Comparison of ENCODE assay signal across 14 cellular contexts in the genomic region with DNA sequence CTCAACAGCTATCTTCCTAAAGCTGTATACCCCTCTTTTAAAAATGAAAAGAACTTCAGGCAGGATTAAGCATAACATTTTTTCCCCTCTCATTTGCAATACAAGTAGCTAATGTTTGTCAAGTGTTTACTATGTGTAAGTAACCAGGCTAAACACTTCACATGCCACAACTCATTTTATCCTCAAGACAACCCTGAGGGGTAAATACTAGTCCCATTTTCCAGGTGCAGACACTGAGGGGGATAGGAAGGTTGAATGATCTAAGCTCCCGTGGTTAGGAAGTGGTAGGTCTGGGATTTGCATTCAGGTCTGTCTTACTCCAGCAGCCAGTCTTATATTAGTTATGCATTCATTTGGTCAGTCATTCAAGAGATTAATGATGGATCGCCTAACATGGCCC.
DNase-seq lines count a peak whose midpoint lies in the region; ATAC-seq, FAIRE-seq and TF ChIP-seq lines count a peak whose summit lies in the region.
"Had no signal": no experiment of that assay in that cellular context is flagged by ENCODE, and none has a peak within 500 bp of the region (broad histone marks: within the 10 kb centered on the region; RNA-seq: fewer than 3 reads in every experiment).

No MANE protein-coding gene starts in this region.

- H3K4me2 ChIP-seq in IMR-90 (ENCODE audit: low read depth, low read length) (no peak overlapping the region), astrocyte (ENCODE audit: low read length) (no peak overlapping the region), mesenchymal stem cell (ENCODE audit: low read length, poor library complexity, severe bottlenecking) (no peak overlapping the region)
- H3K4me2 ChIP-seq: BLaER1 treated with 17β-estradiol and CSF1 and Interleukin-3, amounts not matched to agents 10 nM and 100 nM had no signal

- H2BK20ac ChIP-seq in IMR-90 (ENCODE audit: low read depth, low read length): no peak overlapping the region

- H3K27me3 Mint-ChIP-seq in astrocyte (ENCODE audit: low read depth, unreplicated experiment): no peaks in the 10 kb centered on the region
- H3K27me3 Mint-ChIP-seq: CD4-positive, CD25-positive, alpha-beta regulatory T cell had no signal

- H3K27me3 ChIP-seq in IMR-90 (ENCODE audit: control insufficient read depth, insufficient read depth, low read length): no peaks in the 10 kb centered on the region
- H3K27me3 ChIP-seq in astrocyte (ENCODE audit: insufficient read depth, low read length): no peaks in the 10 kb centered on the region
- no peaks in the 10 kb centered on the region for H3K27me3 ChIP-seq in mesenchymal stem cell (ENCODE audit: control insufficient read depth in 1 of 2, insufficient read depth in 1 of 2, low read length in 2 of 2)
- H3K27me3 ChIP-seq in Peyer's patch: no peaks in the 10 kb centered on the region
- H3K27me3 ChIP-seq: BLaER1 treated with 17β-estradiol and CSF1 and Interleukin-3, amounts not matched to agents 10 nM and 100 nM had no signal

- peaks cover 22% of the 10 kb centered on the region for H3K4me1 ChIP-seq in IMR-90 (ENCODE audit: control insufficient read depth, insufficient read depth, low read length)
- peaks cover 26% of the 10 kb centered on the region for H3K4me1 ChIP-seq in astrocyte (ENCODE audit: insufficient read depth, low read length)
- peaks cover 3% of the 10 kb centered on the region for H3K4me1 ChIP-seq in mesenchymal stem cell (ENCODE audit: control insufficient read depth, insufficient read depth, low read depth, low read length)
- H3K4me1 ChIP-seq in Peyer's patch: peaks cover 0 to 28% (median 3%) of the 10 kb centered on the region in 4 donors

- 0 out of 2 replicates have a peak overlapping the region, but pooled peaks have one; percentile 9 for H3K4ac ChIP-seq in IMR-90 (ENCODE audit: low read depth, low read length)
- no peak overlapping the region for H3K4ac ChIP-seq in mesenchymal stem cell (ENCODE audit: low read depth in 1 of 2, low read length in 2 of 2)

- DNase-seq in IMR-90: no peak
- DNase-seq in astrocyte (ENCODE audit: low read depth): no peak
- no peak for DNase-seq in mesenchymal stem cell
- DNase-seq in GM20000 (ENCODE audit: low spot score): no peak
- no peak for DNase-seq in RKO (ENCODE audit: low spot score)
- DNase-seq in Peyer's patch: no peak
- DNase-seq: ACHN; Calu3; CD4-positive, CD25-positive, alpha-beta regulatory T cell; DMS 273 treated with DMSO at 0.1 percent for 48 hours; GOT3; H9 had no signal

- H2BK120ac ChIP-seq in IMR-90 (ENCODE audit: low read depth, low read length): no peak overlapping the region
- no peak overlapping the region for H2BK120ac ChIP-seq in mesenchymal stem cell (ENCODE audit: low read depth, low read length)

- intact Hi-C loops in IMR-90 (cut with micrococcal nuclease): no loop called here

- dilution Hi-C loops in IMR-90 (cut with HindIII; ENCODE audit: low sequenced_read_pairs, unreplicated experiment): no loop called here

- H3K79me1 ChIP-seq in IMR-90 (ENCODE audit: low read depth in 1 of 2, low read length in 2 of 2): peaks cover 33 to 68% of the 10 kb centered on the region in 2 experiments
- H3K79me1 ChIP-seq in mesenchymal stem cell (replicated peaks; ENCODE audit: low read length, poor library complexity, severe bottlenecking): peaks cover 19% of the 10 kb centered on the region

- H4K5ac ChIP-seq in IMR-90 (ENCODE audit: low read depth, low read length): no peak overlapping the region

- no peak overlapping the region; the same call in 1 of the 2 replicates for H4K91ac ChIP-seq in IMR-90 (ENCODE audit: insufficient read depth, low read depth, low read length)
- H4K91ac ChIP-seq in mesenchymal stem cell (ENCODE audit: low read length): no peak overlapping the region

- no TSS peak for BruUV-seq in IMR-90 (replicated peaks; lab: Mats Ljungman, UMichigan)

- H3K56ac ChIP-seq in IMR-90 (ENCODE audit: extremely low read depth, insufficient read depth, low read length): no peak overlapping the region; the same call in 1 of the 2 replicates

- H3K36me3 Mint-ChIP-seq in astrocyte (ENCODE audit: low read depth, unreplicated experiment): peaks cover 7% of the 10 kb centered on the region

- peaks cover 56% of the 10 kb centered on the region for H3K4me1 Mint-ChIP-seq in astrocyte (ENCODE audit: low read depth, unreplicated experiment)

- H3K4me3 ChIP-seq in IMR-90 (ENCODE audit: insufficient read depth, low read depth, low read length): no peak overlapping the region
- no peak overlapping the region for H3K4me3 ChIP-seq in astrocyte (ENCODE audit: insufficient read depth, low read depth, low read length)
- H3K4me3 ChIP-seq in mesenchymal stem cell (ENCODE audit: insufficient read depth in 1 of 2, low read depth in 1 of 2, low read length in 2 of 2): no peak overlapping the region
- no peak overlapping the region for H3K4me3 ChIP-seq in Peyer's patch
- H3K4me3 ChIP-seq: BLaER1 treated with 17β-estradiol and CSF1 and Interleukin-3, amounts not matched to agents 10 nM and 100 nM had no signal

- no peaks in the 10 kb centered on the region for H3K9me3 Mint-ChIP-seq in astrocyte (ENCODE audit: unreplicated experiment)
- H3K9me3 Mint-ChIP-seq: CD4-positive, CD25-positive, alpha-beta regulatory T cell; H9 had no signal

- H4K20me1 ChIP-seq in IMR-90 (ENCODE audit: insufficient read depth, low read length) (peaks cover 5% of the 10 kb centered on the region; the same call in 1 of the 2 replicates), astrocyte (ENCODE audit: insufficient read depth, low read length) (no peaks in the 10 kb centered on the region)

- H3K14ac ChIP-seq in IMR-90 (replicated peaks; ENCODE audit: low read depth, low read length) (peak overlapping the region; percentile 64; the same call in 1 of the 2 replicates), mesenchymal stem cell (ENCODE audit: low read length in 2 of 2) (no peak overlapping the region)

- no peak overlapping the region for H3K4me3 Mint-ChIP-seq in astrocyte (ENCODE audit: unreplicated experiment)
- H3K4me3 Mint-ChIP-seq: CD4-positive, CD25-positive, alpha-beta regulatory T cell; H9 had no signal

- H3K36me3 ChIP-seq in IMR-90 (ENCODE audit: control insufficient read depth, insufficient read depth, low read length) (no peaks in the 10 kb centered on the region), astrocyte (ENCODE audit: insufficient read depth, low read length) (no peaks in the 10 kb centered on the region), mesenchymal stem cell (ENCODE audit: control insufficient read depth in 1 of 2, insufficient read depth in 2 of 2, low read depth in 1 of 2, low read length in 2 of 2) (no peaks in the 10 kb centered on the region), Peyer's patch (no peaks in the 10 kb centered on the region)

- FAIRE-seq in astrocyte (lab: Jason Lieb, UNC): no peak

- POLR2A ChIA-PET in IMR-90 (lab: Charles Lee; ENCODE audit: unreplicated experiment): no interaction called here

- H3K9ac ChIP-seq in IMR-90 (ENCODE audit: low read depth, low read length) (no peak overlapping the region), astrocyte (ENCODE audit: low read length) (no peak overlapping the region), mesenchymal stem cell (ENCODE audit: low read length) (no peak overlapping the region)
- H3K9ac ChIP-seq: BLaER1 treated with 17β-estradiol and CSF1 and Interleukin-3, amounts not matched to agents 10 nM and 100 nM had no signal

- H2BK5ac ChIP-seq in IMR-90 (ENCODE audit: low read depth, low read length, poor library complexity, severe bottlenecking): peak overlapping the region; percentile 14
- no peak overlapping the region for H2BK5ac ChIP-seq in mesenchymal stem cell (ENCODE audit: low read depth, low read length, poor library complexity, severe bottlenecking)

- H3K18ac ChIP-seq in IMR-90 (ENCODE audit: low read depth, low read length) (0 out of 2 replicates have a peak overlapping the region, but pooled peaks have one; percentile 37), mesenchymal stem cell (ENCODE audit: low read depth in 1 of 2, low read length in 2 of 2) (no peak overlapping the region)

- H3K27ac Mint-ChIP-seq in astrocyte (ENCODE audit: unreplicated experiment): peak overlapping the region; percentile 70

- no peak overlapping the region for H2BK12ac ChIP-seq in mesenchymal stem cell (ENCODE audit: low read length in 2 of 2)

- WGBS in IMR-90 (ENCODE audit: extremely low coverage in 2 of 2, insufficient read length in 1 of 2), 2 experiments: no CpG with 5 or more reads among the region's 2 CpGs
- 92% methylated on average over 2 of the region's 2 CpGs for WGBS in mesenchymal stem cell

- no peak overlapping the region for H2AFZ ChIP-seq in IMR-90 (replicated peaks; ENCODE audit: low read length, poor library complexity)
- H2AFZ ChIP-seq in astrocyte (ENCODE audit: low read depth, low read length): no peak overlapping the region
- no peak overlapping the region for H2AFZ ChIP-seq in mesenchymal stem cell (ENCODE audit: low read depth, low read length)

- TF ChIP-seq RAD21 in IMR-90 (IDR thresholded peaks at IDR 0.05; ENCODE audit: low read length): no peak

- H2BK15ac ChIP-seq in IMR-90 (ENCODE audit: low read depth, low read length): no peak overlapping the region
- no peak overlapping the region for H2BK15ac ChIP-seq in mesenchymal stem cell (ENCODE audit: low read depth, poor library complexity, severe bottlenecking)

- in situ Hi-C loops in IMR-90 (cut with MboI; ENCODE audit: low sequenced_read_pairs): no loop called here

- CTCF ChIA-PET in IMR-90 (lab: Yijun Ruan, JAX): no interaction called here

- no peak overlapping the region for H3K27ac ChIP-seq in IMR-90 (ENCODE audit: insufficient read depth, low read length)
- H3K27ac ChIP-seq in astrocyte (ENCODE audit: low read depth, low read length): no peak overlapping the region
- no peak overlapping the region for H3K27ac ChIP-seq in mesenchymal stem cell (ENCODE audit: low read length, poor library complexity, severe bottlenecking)
- H3K27ac ChIP-seq in Peyer's patch: no peak overlapping the region
- H3K27ac ChIP-seq: BLaER1 treated with 17β-estradiol and CSF1 and Interleukin-3, amounts not matched to agents 10 nM and 100 nM had no signal

- H4K8ac ChIP-seq in IMR-90 (ENCODE audit: low read depth in 2 of 2, low read length in 2 of 2): no peak overlapping the region
- no peak overlapping the region for H4K8ac ChIP-seq in mesenchymal stem cell (ENCODE audit: low read length)

- no peak overlapping the region for H2AK9ac ChIP-seq in IMR-90 (replicated peaks; ENCODE audit: low read depth, low read length, poor library complexity)

- H3K79me2 ChIP-seq in astrocyte (ENCODE audit: insufficient read depth, low read length): peaks cover 64% of the 10 kb centered on the region

- TF ChIP-seq POLR2A in IMR-90 (IDR thresholded peaks at IDR 0.05; ENCODE audit: low read depth, low read length) (no peak), Peyer's patch (IDR thresholded peaks at IDR 0.05) (no peak)

- TF ChIP-seq CTCF in IMR-90 (conservative IDR thresholded peaks at IDR 0.05; ENCODE audit: low read depth, low read length) (no peak), astrocyte (IDR thresholded peaks at IDR 0.05; ENCODE audit: insufficient read depth, low read depth, low read length) (no peak), GM20000 (IDR thresholded peaks at IDR 0.05; ENCODE audit: extremely low read depth, missing control alignments) (no peak), Peyer's patch (IDR thresholded peaks at IDR 0.05) (no peak)

- H3K9me1 ChIP-seq in IMR-90 (ENCODE audit: insufficient read depth, low read length): peaks cover 11% of the 10 kb centered on the region

- ATAC-seq in IMR-90 (ENCODE audit: low read depth): no peak
- ATAC-seq in HG03108 (IDR thresholded peaks at IDR 0.05; ENCODE audit: unreplicated experiment): no peak

- no peaks in the 10 kb centered on the region for H3K9me3 ChIP-seq in IMR-90 (ENCODE audit: control insufficient read depth, insufficient read depth, low read length)
- H3K9me3 ChIP-seq in astrocyte (ENCODE audit: insufficient read depth, low read depth, low read length): no peaks in the 10 kb centered on the region
- no peaks in the 10 kb centered on the region for H3K9me3 ChIP-seq in mesenchymal stem cell (ENCODE audit: control insufficient read depth, low read length)
- H3K9me3 ChIP-seq in Peyer's patch: no peaks in the 10 kb centered on the region
- H3K9me3 ChIP-seq: BLaER1 treated with 17β-estradiol and CSF1 and Interleukin-3, amounts not matched to agents 10 nM and 100 nM had no signal

- H3K23ac ChIP-seq in IMR-90 (ENCODE audit: low read depth, low read length): no peak overlapping the region
- no peak overlapping the region for H3K23ac ChIP-seq in mesenchymal stem cell (ENCODE audit: low read length in 2 of 2)

- no peak overlapping the region; the same call in 1 of the 2 replicates for H2AK5ac ChIP-seq in IMR-90 (ENCODE audit: low read depth, low read length)
- peak overlapping the region; percentile 52 for H2AK5ac ChIP-seq in mesenchymal stem cell (ENCODE audit: low read length, severe bottlenecking)
